In genomic region chr19:39166571-39167391, GRCh38 we compare ENCODE assay signal across 14 cellular contexts. TPM values are rescaled to one million over a fixed set of nuclear protein-coding genes. Genes with fewer than 3 reads are reported as not detected.
DNase-seq lines count a peak whose midpoint lies in the region; ATAC-seq, FAIRE-seq and TF ChIP-seq lines count a peak whose summit lies in the region.
"Had no signal": no experiment of that assay in that cellular context is flagged by ENCODE, and none has a peak within 500 bp of the region (broad histone marks: within the 10 kb centered on the region; RNA-seq: fewer than 3 reads in every experiment).

No MANE protein-coding gene starts in this region.

- H3K4me2 ChIP-seq in HepG2 (ENCODE audit: low read depth, low read length), result peak overlapping the region; percentile 65

- CTCF ChIA-PET in HepG2 (lab: Yijun Ruan, JAX; ENCODE audit: low intra/inter-chr PET ratio, low total read pairs), result no interaction called here

- TF ChIP-seq CTCF in HepG2 (CRISPR knock-in tag; IDR thresholded peaks at IDR 0.05) (no peak), upper lobe of right lung (IDR thresholded peaks at IDR 0.05) (no peak), chondrocyte (IDR thresholded peaks at IDR 0.05) (no peak)

- no peak overlapping the region for H3K27ac ChIP-seq in HepG2 (ENCODE audit: extremely low read length, insufficient read depth, low read length)
- H3K27ac ChIP-seq in upper lobe of right lung, result peak overlapping the region; percentile 86
- H3K27ac ChIP-seq: psoas muscle had no signal

- TF ChIP-seq RAD21 in HepG2 (CRISPR knock-in tag; IDR thresholded peaks at IDR 0.05), result no peak

- H3K4me1 ChIP-seq in HepG2 (ENCODE audit: insufficient read depth, low read length), result peaks cover 63% of the 10 kb centered on the region
- H3K4me1 ChIP-seq in upper lobe of right lung, result peaks cover 17% of the 10 kb centered on the region
- H3K4me1 ChIP-seq: psoas muscle had no signal

- peak; percentile 53 for DNase-seq in NCI-H748 (lab: John Stamatoyannopoulos, UW; ENCODE audit: unreplicated experiment)
- DNase-seq in NCI-H748 treated with DMSO at 0.1 percent for 48 hours (lab: John Stamatoyannopoulos, UW), result no peak
- DNase-seq in cerebellum (ENCODE audit: low spot score), result peak; percentile 52
- DNase-seq in HepG2 (ENCODE audit: low spot score), result peak; percentile 49
- DNase-seq in upper lobe of right lung, result peak; percentile 95
- no peak for DNase-seq in natural killer cell treated with Interleukin-12 subunit alpha and Interleukin-12 subunit beta and Interleukin-15 and Interleukin-18, amount 100 ng/mL, for 72 hours (ENCODE audit: low spot score)
- no peak for DNase-seq in activated T-cell treated with anti-CD3 and anti-CD28 coated beads, Interleukin-2, amount 50 U/mL, for 48 hours
- DNase-seq in chondrocyte (ENCODE audit: low spot score), result no peak
- DNase-seq: activated naive CD4-positive, alpha-beta T cell treated with Interleukin-2 at 50 U/mL for 16 hours; SW 1271 had no signal

- TF ChIP-seq EP300 in HepG2 (IDR thresholded peaks at IDR 0.05; ENCODE audit: low read depth in 2 of 2, low read length in 2 of 2), result no peak
- TF ChIP-seq EP300 in HepG2 (CRISPR knock-in tag; IDR thresholded peaks at IDR 0.05; ENCODE audit: borderline replicate concordance), result no peak

- FAIRE-seq in HepG2 (lab: Jason Lieb, UNC), result no peak

- in situ Hi-C loops in HepG2 (cut with HindIII; ENCODE audit: extremely low pct_ligation_motif_present, low pct_unique_long_range_greater_than_20kb), result no loop called here

- H3K4me3 ChIP-seq in HepG2 (replicated peaks in 1 of 3; ENCODE audit: insufficient read depth in 1 of 3, low read depth in 2 of 3, low read length in 3 of 3), result peak overlapping the region in 1 of 3 experiments; percentile 45; a peak in 3 of 6 replicates
- peak overlapping the region; percentile 39 for H3K4me3 ChIP-seq in upper lobe of right lung
- H3K4me3 ChIP-seq: psoas muscle had no signal

- no peak for TF ChIP-seq POLR2A in HepG2 (IDR thresholded peaks at IDR 0.05; ENCODE audit: insufficient read depth in 1 of 2, low read depth in 2 of 2, low read length in 2 of 2)

- peaks cover 4 to 18% of the 10 kb centered on the region in 2 experiments; a peak in 4 of 5 replicates for H3K36me3 ChIP-seq in HepG2 (replicated peaks in 1 of 2; ENCODE audit: control insufficient read depth in 1 of 2, insufficient read depth in 2 of 2, low read length in 2 of 2)
- peaks cover 19% of the 10 kb centered on the region for H3K36me3 ChIP-seq in upper lobe of right lung

- H3K9me3 ChIP-seq in HepG2 (ENCODE audit: low read length) (no peaks in the 10 kb centered on the region), upper lobe of right lung (no peaks in the 10 kb centered on the region)
- H3K9me3 ChIP-seq: psoas muscle had no signal

- no peak overlapping the region for H2AFZ ChIP-seq in HepG2 (ENCODE audit: low read length)

- 50% methylated on average over 14 of the region's 24 CpGs for WGBS in HepG2 (ENCODE audit: low lambda C conversion rate)

- H4K20me1 ChIP-seq in HepG2 (ENCODE audit: insufficient read depth, low read length), result peaks cover 4% of the 10 kb centered on the region; the same call in 1 of the 2 replicates

- no peak overlapping the region; the same call in 1 of the 2 replicates for H3K9ac ChIP-seq in HepG2 (ENCODE audit: insufficient read depth, low read depth, low read length)

- peak; percentile 61 for ATAC-seq in HepG2
- peak; percentile 79 for ATAC-seq in upper lobe of right lung
- ATAC-seq in natural killer cell treated with Interleukin-12 subunit alpha and Interleukin-12 subunit beta and Interleukin-15 and Interleukin-18, amount 100 ng/mL, for 72 hours, result no peak

- H3K9me3 Mint-ChIP-seq in natural killer cell treated with Interleukin-12 subunit alpha and Interleukin-12 subunit beta and Interleukin-15 and Interleukin-18, amount 100 ng/mL, for 72 hours, result no peaks in the 10 kb centered on the region
- H3K9me3 Mint-ChIP-seq in chondrocyte (ENCODE audit: low read depth), result no peaks in the 10 kb centered on the region

- no peaks in the 10 kb centered on the region for H3K27me3 Mint-ChIP-seq in natural killer cell treated with Interleukin-12 subunit alpha and Interleukin-12 subunit beta and Interleukin-15 and Interleukin-18, amount 100 ng/mL, for 72 hours
- no peaks in the 10 kb centered on the region for H3K27me3 Mint-ChIP-seq in chondrocyte (ENCODE audit: low read depth)

- H3K27me3 ChIP-seq in HepG2 (ENCODE audit: control insufficient read depth in 1 of 2, insufficient read depth in 2 of 2, low read length in 2 of 2), result no peaks in the 10 kb centered on the region; a peak in 1 of 5 replicates
- H3K27me3 ChIP-seq in upper lobe of right lung, result no peaks in the 10 kb centered on the region

- no TSS peak for BruUV-seq in HepG2 (replicated peaks; lab: Mats Ljungman, UMichigan)

- H3K4me1 Mint-ChIP-seq in natural killer cell treated with Interleukin-12 subunit alpha and Interleukin-12 subunit beta and Interleukin-15 and Interleukin-18, amount 100 ng/mL, for 72 hours (ENCODE audit: low read depth in 2 of 2), result peaks cover 7 to 13% of the 10 kb centered on the region in 2 donors
- H3K4me1 Mint-ChIP-seq in chondrocyte (ENCODE audit: low read depth), result no peaks in the 10 kb centered on the region

- peaks cover 6% of the 10 kb centered on the region for H3K79me2 ChIP-seq in HepG2 (ENCODE audit: insufficient read depth, low read length)

- no peak overlapping the region for H3K27ac Mint-ChIP-seq in natural killer cell treated with Interleukin-12 subunit alpha and Interleukin-12 subunit beta and Interleukin-15 and Interleukin-18, amount 100 ng/mL, for 72 hours
- no peak overlapping the region for H3K27ac Mint-ChIP-seq in chondrocyte (ENCODE audit: unreplicated experiment)

- intact Hi-C loops in HepG2 (cut with micrococcal nuclease; ENCODE audit: unreplicated experiment) (no loop called here), upper lobe of right lung (cut with DNase I) (no loop called here)

- no peaks in the 10 kb centered on the region for H3K36me3 Mint-ChIP-seq in natural killer cell treated with Interleukin-12 subunit alpha and Interleukin-12 subunit beta and Interleukin-15 and Interleukin-18, amount 100 ng/mL, for 72 hours
- peaks cover 7% of the 10 kb centered on the region for H3K36me3 Mint-ChIP-seq in chondrocyte (ENCODE audit: low read depth)

- no peak overlapping the region for H3K4me3 Mint-ChIP-seq in natural killer cell treated with Interleukin-12 subunit alpha and Interleukin-12 subunit beta and Interleukin-15 and Interleukin-18, amount 100 ng/mL, for 72 hours
- H3K4me3 Mint-ChIP-seq in chondrocyte (ENCODE audit: unreplicated experiment), result no peak overlapping the region

- POLR2A ChIA-PET in HepG2 (lab: Yijun Ruan, JAX), result interaction anchor here (1.1 kb wide), 1 partner anchor 40 kb away, joined by 4 read pairs; no protein-coding TSS in a partner anchor

RNA-seq across cellular contexts. Expression of gene NCCRP1, which starts 30.0 kb away (rescaled TPM):
- total RNA-seq in cerebellum (not detected), HepG2 (2016; rRNA removed; fragmentation: Illumina TruSeq; extraction: Trizol) (not detected in 2 replicates), upper lobe of right lung (0.46 TPM), chondrocyte (not detected in 3 replicates)
- not detected in 2 replicates for total RNA-seq in HepG2 (2016; cell fraction: cytosol; rRNA removed; fragmentation: Illumina TruSeq; extraction: Trizol; ENCODE audit: low read depth)
- total RNA-seq in HepG2 (2016; cell fraction: insoluble cytoplasmic fraction; rRNA removed; fragmentation: Illumina TruSeq; extraction: Trizol), result not detected in 2 replicates
- total RNA-seq in HepG2 (2016; cell fraction: membrane; rRNA removed; fragmentation: Illumina TruSeq; extraction: Trizol), result not detected in 2 replicates
- not detected in 2 replicates for total RNA-seq in HepG2 (2016; cell fraction: nucleus; rRNA removed; fragmentation: Illumina TruSeq; extraction: Trizol)
- polyA plus RNA-seq in HepG2 (2011; rRNA removed), result not detected in 2 replicates
- polyA plus RNA-seq in HepG2 (2011; cell fraction: cytosol; rRNA removed), result not detected in 2 replicates
- not detected in 2 replicates for polyA plus RNA-seq in HepG2 (2011; cell fraction: nucleus; rRNA removed)
- polyA plus RNA-seq in HepG2 (2012), result not detected in 2 replicates
- polyA plus RNA-seq in HepG2 (2016; cell fraction: cytosol; fragmentation: Illumina TruSeq; extraction: Trizol; ENCODE audit: low read depth), result not detected in 2 replicates
- polyA plus RNA-seq in HepG2 (2016; cell fraction: insoluble cytoplasmic fraction; fragmentation: Illumina TruSeq; extraction: Trizol; ENCODE audit: low read depth), result not detected in 2 replicates
- not detected in 2 replicates for polyA plus RNA-seq in HepG2 (2016; cell fraction: membrane; fragmentation: Illumina TruSeq; extraction: Trizol; ENCODE audit: low read depth)
- polyA plus RNA-seq in HepG2 (2016; cell fraction: nucleus; fragmentation: Illumina TruSeq; extraction: Trizol; ENCODE audit: insufficient read depth, low read depth), result not detected in 2 replicates
- 0.06 and 0.70 TPM in 2 replicates for polyA minus RNA-seq in HepG2 (2011; rRNA and poly(A)+ RNA removed; ENCODE audit: low replicate concordance)
- not detected in 2 replicates for polyA minus RNA-seq in HepG2 (2011; cell fraction: cytosol; rRNA and poly(A)+ RNA removed)
- not detected in 2 replicates for polyA minus RNA-seq in HepG2 (2011; cell fraction: nucleus; rRNA and poly(A)+ RNA removed)
- total RNA-seq in natural killer cell treated with Interleukin-12 subunit alpha and Interleukin-12 subunit beta and Interleukin-15 and Interleukin-18, amount 100 ng/mL, for 72 hours, result not detected
- total RNA-seq: A673, glomerular endothelial cell, LHCN-M2 had no signal

RNA-seq across cellular contexts. Expression of gene SYCN, which starts 37.3 kb away (rescaled TPM):
- total RNA-seq in cerebellum (not detected), HepG2 (2016; rRNA removed; fragmentation: Illumina TruSeq; extraction: Trizol) (not detected in 2 replicates), upper lobe of right lung (not detected), chondrocyte (not detected in 3 replicates)
- not detected in 2 replicates for total RNA-seq in HepG2 (2016; cell fraction: cytosol; rRNA removed; fragmentation: Illumina TruSeq; extraction: Trizol; ENCODE audit: low read depth)
- total RNA-seq in HepG2 (2016; cell fraction: insoluble cytoplasmic fraction; rRNA removed; fragmentation: Illumina TruSeq; extraction: Trizol), result not detected in 2 replicates
- total RNA-seq in HepG2 (2016; cell fraction: membrane; rRNA removed; fragmentation: Illumina TruSeq; extraction: Trizol), result not detected in 2 replicates
- not detected in 2 replicates for total RNA-seq in HepG2 (2016; cell fraction: nucleus; rRNA removed; fragmentation: Illumina TruSeq; extraction: Trizol)
- polyA plus RNA-seq in HepG2 (2011; rRNA removed), result not detected in 2 replicates
- not detected in 2 replicates for polyA plus RNA-seq in HepG2 (2011; cell fraction: cytosol; rRNA removed)
- not detected in 2 replicates for polyA plus RNA-seq in HepG2 (2011; cell fraction: nucleus; rRNA removed)
- not detected in 2 replicates for polyA plus RNA-seq in HepG2 (2012)
- polyA plus RNA-seq in HepG2 (2016; cell fraction: cytosol; fragmentation: Illumina TruSeq; extraction: Trizol; ENCODE audit: low read depth), result not detected in 2 replicates
- not detected in 2 replicates for polyA plus RNA-seq in HepG2 (2016; cell fraction: insoluble cytoplasmic fraction; fragmentation: Illumina TruSeq; extraction: Trizol; ENCODE audit: low read depth)
- polyA plus RNA-seq in HepG2 (2016; cell fraction: membrane; fragmentation: Illumina TruSeq; extraction: Trizol; ENCODE audit: low read depth), result not detected in 2 replicates
- not detected in 2 replicates for polyA plus RNA-seq in HepG2 (2016; cell fraction: nucleus; fragmentation: Illumina TruSeq; extraction: Trizol; ENCODE audit: insufficient read depth, low read depth)
- not detected in 2 replicates for polyA minus RNA-seq in HepG2 (2011; rRNA and poly(A)+ RNA removed; ENCODE audit: low replicate concordance)
- polyA minus RNA-seq in HepG2 (2011; cell fraction: cytosol; rRNA and poly(A)+ RNA removed), result not detected in 2 replicates
- polyA minus RNA-seq in HepG2 (2011; cell fraction: nucleus; rRNA and poly(A)+ RNA removed), result not detected in 2 replicates
- not detected for total RNA-seq in natural killer cell treated with Interleukin-12 subunit alpha and Interleukin-12 subunit beta and Interleukin-15 and Interleukin-18, amount 100 ng/mL, for 72 hours
- total RNA-seq: A673, glomerular endothelial cell, LHCN-M2 had no signal
- polyA plus RNA-seq: psoas muscle had no signal

RNA-seq across cellular contexts. Expression of gene PAK4, which starts 41.2 kb away (rescaled TPM):
- total RNA-seq in cerebellum (4.5 TPM), HepG2 (2016; rRNA removed; fragmentation: Illumina TruSeq; extraction: Trizol) (9.5 and 11.6 TPM in 2 replicates), upper lobe of right lung (72.8 TPM), chondrocyte (12.3 to 16.7 TPM (median 14.4 TPM) in 3 replicates)
- 2.6 and 4.8 TPM in 2 replicates for total RNA-seq in HepG2 (2016; cell fraction: cytosol; rRNA removed; fragmentation: Illumina TruSeq; extraction: Trizol; ENCODE audit: low read depth)
- 10.0 and 10.5 TPM in 2 replicates for total RNA-seq in HepG2 (2016; cell fraction: insoluble cytoplasmic fraction; rRNA removed; fragmentation: Illumina TruSeq; extraction: Trizol)
- total RNA-seq in HepG2 (2016; cell fraction: membrane; rRNA removed; fragmentation: Illumina TruSeq; extraction: Trizol), result 10.6 and 12.4 TPM in 2 replicates
- total RNA-seq in HepG2 (2016; cell fraction: nucleus; rRNA removed; fragmentation: Illumina TruSeq; extraction: Trizol), result 8.9 and 11.4 TPM in 2 replicates
- polyA plus RNA-seq in HepG2 (2011; rRNA removed), result 17.8 and 17.9 TPM in 2 replicates
- polyA plus RNA-seq in HepG2 (2011; cell fraction: cytosol; rRNA removed), result 14.3 and 23.7 TPM in 2 replicates
- polyA plus RNA-seq in HepG2 (2011; cell fraction: nucleus; rRNA removed), result 18.9 and 19.4 TPM in 2 replicates
- polyA plus RNA-seq in HepG2 (2012), result 14.7 and 17.0 TPM in 2 replicates
- 9.3 and 10.1 TPM in 2 replicates for polyA plus RNA-seq in HepG2 (2016; cell fraction: cytosol; fragmentation: Illumina TruSeq; extraction: Trizol; ENCODE audit: low read depth)
- polyA plus RNA-seq in HepG2 (2016; cell fraction: insoluble cytoplasmic fraction; fragmentation: Illumina TruSeq; extraction: Trizol; ENCODE audit: low read depth), result 28.2 and 39.6 TPM in 2 replicates
- 28.3 and 29.9 TPM in 2 replicates for polyA plus RNA-seq in HepG2 (2016; cell fraction: membrane; fragmentation: Illumina TruSeq; extraction: Trizol; ENCODE audit: low read depth)
- polyA plus RNA-seq in HepG2 (2016; cell fraction: nucleus; fragmentation: Illumina TruSeq; extraction: Trizol; ENCODE audit: insufficient read depth, low read depth), result 31.4 and 32.9 TPM in 2 replicates
- polyA minus RNA-seq in HepG2 (2011; rRNA and poly(A)+ RNA removed; ENCODE audit: low replicate concordance), result 22.4 and 40.1 TPM in 2 replicates
- 17.8 and 19.8 TPM in 2 replicates for polyA minus RNA-seq in HepG2 (2011; cell fraction: cytosol; rRNA and poly(A)+ RNA removed)
- 9.8 and 13.6 TPM in 2 replicates for polyA minus RNA-seq in HepG2 (2011; cell fraction: nucleus; rRNA and poly(A)+ RNA removed)
- 10 to 100 TPM; 18.3 to 22.9 TPM for total RNA-seq in natural killer cell treated with Interleukin-12 subunit alpha and Interleukin-12 subunit beta and Interleukin-15 and Interleukin-18, amount 100 ng/mL, for 72 hours

Comparison
In these comparisons a context has a peak if more than half of its experiments do, and no peak if none do; other contexts are left out.
1. DNase-seq: peak in NCI-H748 (single experiment), cerebellum (single experiment), HepG2 (single experiment) and upper lobe of right lung (single experiment); none in NCI-H748 treated with DMSO at 0.1 percent for 48 hours (single experiment), natural killer cell treated with Interleukin-12 subunit alpha and Interleukin-12 subunit beta and Interleukin-15 and Interleukin-18, amount 100 ng/mL, for 72 hours (single experiment), activated T-cell treated with anti-CD3 and anti-CD28 coated beads, Interleukin-2, amount 50 U/mL, for 48 hours (0 of 2) and chondrocyte (single experiment).
2. ATAC-seq: peak in HepG2 (single experiment) and upper lobe of right lung (single experiment); none in natural killer cell treated with Interleukin-12 subunit alpha and Interleukin-12 subunit beta and Interleukin-15 and Interleukin-18, amount 100 ng/mL, for 72 hours (0 of 2).